18 cellular contexts compared by ENCODE assay signal in genomic region chr9:14151451-14151850, GRCh38.
DNase-seq lines count a peak whose midpoint lies in the region; ATAC-seq, FAIRE-seq and TF ChIP-seq lines count a peak whose summit lies in the region.
"Had no signal": no experiment of that assay in that cellular context is flagged by ENCODE, and none has a peak within 500 bp of the region (broad histone marks: within the 10 kb centered on the region; RNA-seq: fewer than 3 reads in every experiment).

No MANE protein-coding gene starts in this region.

- H3K27me3 ChIP-seq in left ventricle myocardium inferior (ENCODE audit: low read depth), result no peaks in the 10 kb centered on the region
- H3K27me3 ChIP-seq in right atrium auricular region, result no peaks in the 10 kb centered on the region
- no peaks in the 10 kb centered on the region for H3K27me3 ChIP-seq in MG63
- H3K27me3 ChIP-seq in CD8-positive, alpha-beta T cell (ENCODE audit: insufficient read depth, low read length), result no peaks in the 10 kb centered on the region
- H3K27me3 ChIP-seq: BLaER1 treated with 17β-estradiol and CSF1 and Interleukin-3, amounts not matched to agents 10 nM and 100 nM had no signal

- DNase-seq in left ventricle myocardium inferior, result no peak
- DNase-seq in right atrium auricular region (ENCODE audit: low spot score), result no peak
- DNase-seq in MG63, result peak; percentile 65
- DNase-seq in fibroblast of the aortic adventitia (ENCODE audit: low read depth), result peak; percentile 39
- DNase-seq in CD8-positive, alpha-beta T cell, result no peak
- DNase-seq in D721Med (ENCODE audit: insufficient read length, low spot score), result no peak
- DNase-seq: Caco-2, DMS79 treated with DMSO at 0.1 percent for 48 hours, GM23248, IMR-90 had no signal

- peaks cover 43% of the 10 kb centered on the region for H3K36me3 Mint-ChIP-seq in nephron (ENCODE audit: low read depth)
- no peaks in the 10 kb centered on the region for H3K36me3 Mint-ChIP-seq in CD8-positive, alpha-beta T cell

- H3K4me3 Mint-ChIP-seq in nephron, result no peak overlapping the region
- H3K4me3 Mint-ChIP-seq in CD8-positive, alpha-beta T cell, result no peak overlapping the region
- H3K4me3 Mint-ChIP-seq: B cell had no signal

- TF ChIP-seq CTCF in left ventricle myocardium inferior (IDR thresholded peaks at IDR 0.05; ENCODE audit: borderline replicate concordance) (no peak), right atrium auricular region (IDR thresholded peaks at IDR 0.05) (no peak), fibroblast of the aortic adventitia (IDR thresholded peaks at IDR 0.05; ENCODE audit: insufficient read depth, low read length) (no peak), nephron (IDR thresholded peaks at IDR 0.05; ENCODE audit: unreplicated experiment in 3 of 3) (no peak), D721Med (IDR thresholded peaks at IDR 0.05; ENCODE audit: insufficient read depth, missing control alignments) (no peak)
- TF ChIP-seq CTCF in CD8-positive, alpha-beta T cell (IDR thresholded peaks at IDR 0.05), result no peak

- intact Hi-C loops in left ventricle myocardium inferior (cut with micrococcal nuclease), result no loop called here
- intact Hi-C loops in CD8-positive, alpha-beta T cell (cut with DNase I, micrococcal nuclease), result no loop called here

- H3K27ac Mint-ChIP-seq in nephron, result peak overlapping the region in 2 of 3 experiments; percentile 63 to 87
- H3K27ac Mint-ChIP-seq in CD8-positive, alpha-beta T cell, result no peak overlapping the region
- H3K27ac Mint-ChIP-seq: B cell had no signal

- H3K4me3 ChIP-seq in left ventricle myocardium inferior (no peak overlapping the region), right atrium auricular region (no peak overlapping the region), MG63 (no peak overlapping the region), fibroblast of the aortic adventitia (ENCODE audit: low read depth, low read length) (no peak overlapping the region)
- no peak overlapping the region for H3K4me3 ChIP-seq in CD8-positive, alpha-beta T cell (ENCODE audit: low read depth, low read length)
- H3K4me3 ChIP-seq: BLaER1 treated with 17β-estradiol and CSF1 and Interleukin-3, amounts not matched to agents 10 nM and 100 nM; GM12878; GM23248; HAP-1; K562 had no signal

- no peak for FAIRE-seq in D721Med (lab: Jason Lieb, UNC)
- FAIRE-seq: GM12878, K562 had no signal

- H3K9me3 ChIP-seq in left ventricle myocardium inferior (replicated peaks), result no peaks in the 10 kb centered on the region
- no peaks in the 10 kb centered on the region for H3K9me3 ChIP-seq in right atrium auricular region
- H3K9me3 ChIP-seq in MG63, result no peaks in the 10 kb centered on the region
- no peaks in the 10 kb centered on the region for H3K9me3 ChIP-seq in CD8-positive, alpha-beta T cell (ENCODE audit: low read length)
- H3K9me3 ChIP-seq: BLaER1 treated with 17β-estradiol and CSF1 and Interleukin-3, amounts not matched to agents 10 nM and 100 nM; Caco-2; HAP-1 had no signal

- POLR2A ChIA-PET in CD8-positive, alpha-beta T cell (lab: Charles Lee), result no interaction called here

- H3K27ac ChIP-seq in left ventricle myocardium inferior (replicated peaks) (peak overlapping the region; percentile 13), right atrium auricular region (no peak overlapping the region)
- no peak overlapping the region for H3K27ac ChIP-seq in CD8-positive, alpha-beta T cell (ENCODE audit: low read depth, low read length)
- H3K27ac ChIP-seq: BLaER1 treated with 17β-estradiol and CSF1 and Interleukin-3, amounts not matched to agents 10 nM and 100 nM; GM23248; HL-60 had no signal

- H3K4me1 ChIP-seq in left ventricle myocardium inferior (peaks cover 61% of the 10 kb centered on the region), right atrium auricular region (peaks cover 0 to 37% of the 10 kb centered on the region in 2 donors)
- no peaks in the 10 kb centered on the region for H3K4me1 ChIP-seq in CD8-positive, alpha-beta T cell (ENCODE audit: insufficient read depth, low read length)
- H3K4me1 ChIP-seq: BLaER1 treated with 17β-estradiol and CSF1 and Interleukin-3, amounts not matched to agents 10 nM and 100 nM; Caco-2 had no signal

- peaks cover 11% of the 10 kb centered on the region for H3K36me3 ChIP-seq in left ventricle myocardium inferior
- peaks cover 1% of the 10 kb centered on the region for H3K36me3 ChIP-seq in right atrium auricular region
- H3K36me3 ChIP-seq in MG63, result peaks cover 35% of the 10 kb centered on the region
- no peaks in the 10 kb centered on the region for H3K36me3 ChIP-seq in CD8-positive, alpha-beta T cell (ENCODE audit: insufficient read depth, low read length)
- H3K36me3 ChIP-seq: BLaER1 treated with 17β-estradiol and CSF1 and Interleukin-3, amounts not matched to agents 10 nM and 100 nM; HAP-1 had no signal

- H3K9me3 Mint-ChIP-seq in nephron, result no peaks in the 10 kb centered on the region
- peaks cover 2% of the 10 kb centered on the region for H3K9me3 Mint-ChIP-seq in CD8-positive, alpha-beta T cell

- ATAC-seq in CD8-positive, alpha-beta T cell, result no peak
- ATAC-seq in HG02870 (IDR thresholded peaks at IDR 0.05; ENCODE audit: unreplicated experiment), result no peak
- ATAC-seq: GM12878, K562 had no signal

- H3K4me1 Mint-ChIP-seq in nephron, result peaks cover 59% of the 10 kb centered on the region
- peaks cover 3% of the 10 kb centered on the region for H3K4me1 Mint-ChIP-seq in CD8-positive, alpha-beta T cell (ENCODE audit: low read depth)
- H3K4me1 Mint-ChIP-seq: B cell had no signal

- CTCF ChIA-PET in CD8-positive, alpha-beta T cell (lab: Charles Lee), result no interaction called here

- no peaks in the 10 kb centered on the region for H3K27me3 Mint-ChIP-seq in nephron (ENCODE audit: low read depth)
- H3K27me3 Mint-ChIP-seq in CD8-positive, alpha-beta T cell (ENCODE audit: low read depth), result no peaks in the 10 kb centered on the region
- H3K27me3 Mint-ChIP-seq: B cell had no signal

Comparison
In these comparisons a context has a peak if more than half of its experiments do, and no peak if none do; other contexts are left out.
1. DNase-seq: peak in MG63 (single experiment) and fibroblast of the aortic adventitia (single experiment); none in left ventricle myocardium inferior (single experiment), right atrium auricular region (single experiment), CD8-positive, alpha-beta T cell (0 of 7) and D721Med (single experiment).